Comparison of ENCODE assay signal across 18 cellular contexts in the genomic region with DNA sequence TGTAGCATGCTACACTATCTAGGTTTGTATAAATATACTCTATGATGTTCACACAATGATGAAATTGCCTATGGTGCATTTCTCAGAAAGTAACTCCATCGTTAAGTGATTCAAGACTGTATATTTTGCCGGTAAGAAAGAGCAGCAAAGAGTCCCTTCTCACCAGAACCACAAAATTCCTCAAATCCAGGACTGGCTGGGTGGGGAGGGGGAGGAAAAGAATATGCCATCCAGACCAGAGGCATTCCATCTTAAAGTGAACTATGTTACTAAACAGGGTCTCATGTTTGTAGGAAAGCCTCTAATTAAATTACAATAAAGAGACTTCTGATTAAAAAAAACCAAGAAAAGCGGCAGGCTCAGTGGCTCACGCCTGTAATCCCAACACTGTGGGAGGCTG. TPM values are rescaled to one million over a fixed set of nuclear protein-coding genes. Genes with fewer than 3 reads are reported as not detected.
DNase-seq lines count a peak whose midpoint lies in the region; ATAC-seq, FAIRE-seq and TF ChIP-seq lines count a peak whose summit lies in the region.
"Had no signal": no experiment of that assay in that cellular context is flagged by ENCODE, and none has a peak within 500 bp of the region (broad histone marks: within the 10 kb centered on the region; RNA-seq: fewer than 3 reads in every experiment).

No MANE protein-coding gene starts in this region.

- no peak for FAIRE-seq in A549 (lab: Jason Lieb, UNC)
- no peak for FAIRE-seq in H54 (lab: Jason Lieb, UNC)
- FAIRE-seq: HTR-8/SVneo had no signal

- TF ChIP-seq CTCF in A549 (IDR thresholded peaks at IDR 0.05) (no peak), Calu3 (IDR thresholded peaks at IDR 0.05; ENCODE audit: unreplicated experiment) (no peak)

- BruUV-seq in Calu3 (replicated peaks; lab: Mats Ljungman, UMichigan) = no TSS peak

- H3K27ac ChIP-seq in A549 = no peak overlapping the region
- no peak overlapping the region for H3K27ac ChIP-seq in caudate nucleus (ENCODE audit: low read depth, low read length)

- no peak for TF ChIP-seq RAD21 in A549 (conservative IDR thresholded peaks at IDR 0.05 in 1 of 2, IDR thresholded peaks at IDR 0.05 in 1 of 2)

- H3K27ac Mint-ChIP-seq in Calu3 (ENCODE audit: unreplicated experiment) = peak overlapping the region; percentile 14
- H3K27ac Mint-ChIP-seq in naive thymus-derived CD8-positive, alpha-beta T cell = peak overlapping the region in 3 of 10 donors; percentile 23 to 64 (median 60)
- H3K27ac Mint-ChIP-seq: CD8-positive, alpha-beta T cell had no signal

- no peak for TF ChIP-seq EP300 in A549 (IDR thresholded peaks at IDR 0.05)

- intact Hi-C loops in Calu3 (cut with micrococcal nuclease; ENCODE audit: unreplicated experiment) = no loop called here

- ATAC-seq in A549 (no peak), HG03457 (IDR thresholded peaks at IDR 0.05; ENCODE audit: unreplicated experiment) (no peak), GM18909 (IDR thresholded peaks at IDR 0.05; ENCODE audit: poor library complexity, unreplicated experiment) (no peak)
- no peak for ATAC-seq in naive thymus-derived CD8-positive, alpha-beta T cell
- ATAC-seq: CD8-positive, alpha-beta T cell; Right ventricle myocardium inferior had no signal

- H3K4me1 ChIP-seq in A549 = peaks cover 37% of the 10 kb centered on the region

- POLR2A ChIA-PET in A549 (lab: Yijun Ruan, JAX) = no interaction called here
- POLR2A ChIA-PET in naive thymus-derived CD8-positive, alpha-beta T cell (lab: Charles Lee) = interaction anchor here (0.9 kb wide), 1 partner anchor 11 kb away, joined by 3 read pairs; no protein-coding TSS in a partner anchor

- H3K36me3 Mint-ChIP-seq in Calu3 (ENCODE audit: insufficient read depth, unreplicated experiment) = no peaks in the 10 kb centered on the region
- peaks cover 0 to 9% (median 0%) of the 10 kb centered on the region in 3 donors for H3K36me3 Mint-ChIP-seq in naive thymus-derived CD8-positive, alpha-beta T cell

- whole genome bisulfite sequencing in A549 (ENCODE audit: missing lambda C conversion rate) = 76% methylated on average over 4 of the region's 4 CpGs

- no peak for TF ChIP-seq POLR2A in A549 (IDR thresholded peaks at IDR 0.05; ENCODE audit: low read length)
- TF ChIP-seq POLR2A in H54 (IDR thresholded peaks at IDR 0.05; ENCODE audit: low read depth, low read length) = no peak

- no peaks in the 10 kb centered on the region for H3K9me3 ChIP-seq in A549
- H3K9me3 ChIP-seq: HAP-1 had no signal

- CTCF ChIA-PET in A549 (lab: Yijun Ruan, JAX) (interaction anchor here (1.0 to 4.4 kb wide), 2 partner anchors 10 to 34 kb away, joined by 3 to 29 read pairs; no protein-coding TSS in a partner anchor), Calu3 (lab: Charles Lee) (interaction anchor here (0.6 to 1.2 kb wide), 2 partner anchors 10 to 1994 kb away, joined by 3 to 7 read pairs; no protein-coding TSS in a partner anchor)

- no peak overlapping the region for H3K4me2 ChIP-seq in A549

- DNase-seq in A549 (ENCODE audit: low read depth in 1 of 2, low spot score in 1 of 2) (no peak), Calu3 (no peak), astrocyte of the hippocampus (ENCODE audit: low read depth, low spot score) (peak; percentile 59), caudate nucleus (lab: John Stamatoyannopoulos, UW) (no peak), H54 (ENCODE audit: insufficient read length, low spot score) (no peak)
- no peak for DNase-seq in naive thymus-derived CD8-positive, alpha-beta T cell
- DNase-seq: ACHN; CD8-positive, alpha-beta T cell; NCI-H1092 treated with DMSO at 0.1 percent for 48 hours; NCI-H187; NCI-H446; NCI-H774 had no signal

- H3K4me1 Mint-ChIP-seq in Calu3 (ENCODE audit: low read depth, unreplicated experiment) = peaks cover 50% of the 10 kb centered on the region
- H3K4me1 Mint-ChIP-seq in naive thymus-derived CD8-positive, alpha-beta T cell = peaks cover 27 to 89% (median 83%) of the 10 kb centered on the region in 4 donors

- H3K9me3 Mint-ChIP-seq in Calu3 (ENCODE audit: low read depth, unreplicated experiment) = no peaks in the 10 kb centered on the region
- no peaks in the 10 kb centered on the region for H3K9me3 Mint-ChIP-seq in naive thymus-derived CD8-positive, alpha-beta T cell
- H3K9me3 Mint-ChIP-seq: CD8-positive, alpha-beta T cell had no signal

- H3K4me3 Mint-ChIP-seq in Calu3 (ENCODE audit: low read depth, unreplicated experiment) = no peak overlapping the region
- peak overlapping the region in 6 of 10 donors; percentile 1 to 59 (median 30) for H3K4me3 Mint-ChIP-seq in naive thymus-derived CD8-positive, alpha-beta T cell
- H3K4me3 Mint-ChIP-seq: CD8-positive, alpha-beta T cell had no signal

- H3K4me3 ChIP-seq in A549 = no peak overlapping the region
- H3K4me3 ChIP-seq: HAP-1, SK-N-MC had no signal

- H3K27me3 Mint-ChIP-seq in Calu3 (ENCODE audit: unreplicated experiment) = no peaks in the 10 kb centered on the region
- H3K27me3 Mint-ChIP-seq in naive thymus-derived CD8-positive, alpha-beta T cell = no peaks in the 10 kb centered on the region

TF ChIP-seq in A549, 52 proteins besides CTCF, POLR2A, EP300 and RAD21:
- TF ChIP-seq CBX2 (IDR thresholded peaks at IDR 0.05; ENCODE audit: borderline replicate concordance, low read depth) (no peak), JUN (IDR thresholded peaks at IDR 0.05) (no peak), NR3C1 (IDR thresholded peaks at IDR 0.05) (no peak), PHF8 (IDR thresholded peaks at IDR 0.05; ENCODE audit: borderline replicate concordance, low read depth) (no peak), MAFK (IDR thresholded peaks at IDR 0.05; ENCODE audit: partially characterized antibody) (peak; percentile 41)
- TF ChIP-seq, protein P1, sequence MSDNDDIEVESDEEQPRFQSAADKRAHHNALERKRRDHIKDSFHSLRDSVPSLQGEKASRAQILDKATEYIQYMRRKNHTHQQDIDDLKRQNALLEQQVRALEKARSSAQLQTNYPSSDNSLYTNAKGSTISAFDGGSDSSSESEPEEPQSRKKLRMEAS (IDR thresholded peaks at IDR 0.05) = no peak
- TF ChIP-seq, protein P2, sequence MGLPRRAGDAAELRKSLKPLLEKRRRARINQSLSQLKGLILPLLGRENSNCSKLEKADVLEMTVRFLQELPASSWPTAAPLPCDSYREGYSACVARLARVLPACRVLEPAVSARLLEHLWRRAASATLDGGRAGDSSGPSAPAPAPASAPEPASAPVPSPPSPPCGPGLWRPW (IDR thresholded peaks at IDR 0.05) = no peak

RNA-seq across cellular contexts. Expression of a gene that starts 11.5 kb away (rescaled TPM):
- 160 and 187 TPM in 2 replicates for polyA plus RNA-seq in A549 (2011; rRNA removed)
- 103 and 129 TPM in 2 replicates for polyA plus RNA-seq in A549 (2012; cell fraction: cytosol; rRNA removed)
- polyA plus RNA-seq in A549 (2012; cell fraction: nucleus; rRNA removed) = 28.7 and 36.7 TPM in 2 replicates
- polyA plus RNA-seq in A549 (2017; fragmentation: RNase III; extraction: RNeasy Plus Mini Kit Qiagen cat#74134 plus additional on column Dnase treatment) = 163 to 187 TPM (median 168 TPM) in 3 replicates
- polyA minus RNA-seq in A549 (2011; rRNA and poly(A)+ RNA removed) = 57.8 and 68.9 TPM in 2 replicates
- 148 and 159 TPM in 2 replicates for total RNA-seq in Calu3 (2022)
- 10 to 100 TPM; 66.8 to 73.4 TPM for total RNA-seq in naive thymus-derived CD8-positive, alpha-beta T cell
- polyA plus RNA-seq in naive thymus-derived CD8-positive, alpha-beta T cell = 100 to 1,000 TPM; 117 to 123 (median 118) TPM

RNA-seq across cellular contexts. Expression of a gene that starts 37.0 kb away (rescaled TPM):
- polyA plus RNA-seq in A549 (2011; rRNA removed) (190 and 201 TPM in 2 replicates), A549 (2017; fragmentation: RNase III; extraction: RNeasy Plus Mini Kit Qiagen cat#74134 plus additional on column Dnase treatment) (73.6 to 84.8 TPM (median 74.9 TPM) in 3 replicates)
- polyA plus RNA-seq in A549 (2012; cell fraction: cytosol; rRNA removed) = 43.8 and 49.3 TPM in 2 replicates
- 11.5 and 25.7 TPM in 2 replicates for polyA plus RNA-seq in A549 (2012; cell fraction: nucleus; rRNA removed)
- polyA minus RNA-seq in A549 (2011; rRNA and poly(A)+ RNA removed) = 16.5 and 28.4 TPM in 2 replicates
- total RNA-seq in Calu3 (2022) = 88.3 and 94.9 TPM in 2 replicates
- total RNA-seq in naive thymus-derived CD8-positive, alpha-beta T cell = 10 to 100 TPM; 35.6 to 40.8 TPM
- polyA plus RNA-seq in naive thymus-derived CD8-positive, alpha-beta T cell = 10 to 100 TPM; 62.4 to 64.6 (median 64.2) TPM

RNA-seq across cellular contexts. Expression of a gene that starts 52.6 kb away (rescaled TPM):
- polyA plus RNA-seq in A549 (2011; rRNA removed) = 33.0 and 41.0 TPM in 2 replicates
- 7.4 and 9.7 TPM in 2 replicates for polyA plus RNA-seq in A549 (2012; cell fraction: cytosol; rRNA removed)
- polyA plus RNA-seq in A549 (2012; cell fraction: nucleus; rRNA removed) = 3.7 and 4.8 TPM in 2 replicates
- polyA plus RNA-seq in A549 (2017; fragmentation: RNase III; extraction: RNeasy Plus Mini Kit Qiagen cat#74134 plus additional on column Dnase treatment) = 18.6 to 20.1 TPM (median 19.6 TPM) in 3 replicates
- polyA minus RNA-seq in A549 (2011; rRNA and poly(A)+ RNA removed) = 9.8 and 11.0 TPM in 2 replicates
- 47.3 and 58.0 TPM in 2 replicates for total RNA-seq in Calu3 (2022)
- total RNA-seq in naive thymus-derived CD8-positive, alpha-beta T cell = 10 to 100 TPM; 52.0 to 55.5 TPM
- polyA plus RNA-seq in naive thymus-derived CD8-positive, alpha-beta T cell = 10 to 100 TPM; 38.0 to 47.8 (median 38.1) TPM
